24 cellular contexts compared by ENCODE assay signal in genomic region chr6:865846-866245, GRCh38.
"Had no signal": no experiment of that assay in that cellular context is flagged by ENCODE, and none has a peak within 500 bp of the region (broad histone marks: within the 10 kb centered on the region; RNA-seq: fewer than 3 reads in every experiment).

No MANE protein-coding gene starts in this region.

- ATAC-seq: heart right ventricle; left cardiac atrium; left lung; lower lobe of right lung; naive thymus-derived CD4-positive, alpha-beta T cell; right lobe of liver; stimulated activated naive B cell treated with anti-CD40 and anti-IgM and Interleukin-4, amounts not matched to agents 10 μg/mL and 1 μg/mL and 100 μg/mL, for 72 hours; stimulated activated naive CD8-positive, alpha-beta T cell treated with anti-CD3 and anti-CD28 coated beads, Interleukin-15, Interleukin-2, amounts not matched to agents 100 U/mL and 50 U/mL, for 24 hours had no signal

- H3K9ac ChIP-seq: parathyroid adenoma had no signal

- H3K27me3 ChIP-seq: hepatocyte, right atrium auricular region, right lobe of liver, upper lobe of right lung had no signal

- H3K9me3 ChIP-seq: heart right ventricle, left lung, lower lobe of right lung, neutrophil, right atrium auricular region, right lobe of liver, suprapubic skin, thoracic aorta, tibial artery, upper lobe of right lung had no signal

- H3K27ac ChIP-seq: heart right ventricle, hepatocyte, left lung, lower lobe of right lung, neutrophil, parathyroid adenoma, right atrium auricular region, right lobe of liver, suprapubic skin, thoracic aorta, tibial artery, upper lobe of right lung had no signal

- H3K4me3 ChIP-seq: heart right ventricle, hepatocyte, left lung, lower lobe of right lung, right atrium auricular region, right lobe of liver, suprapubic skin, thoracic aorta, tibial artery, upper lobe of right lung had no signal

- H3K4me2 ChIP-seq: hepatocyte had no signal

- H3K36me3 ChIP-seq: heart right ventricle, left lung, lower lobe of right lung, neutrophil, right atrium auricular region, right lobe of liver, suprapubic skin, thoracic aorta, tibial artery, upper lobe of right lung had no signal

- DNase-seq: heart right ventricle; kidney glomerular epithelial cell; left cardiac atrium; left lung; lower lobe of right lung; mammary epithelial cell; mesenchymal stem cell; naive thymus-derived CD4-positive, alpha-beta T cell; occipital lobe; right lobe of liver; stimulated activated CD4-positive, alpha-beta T cell treated with anti-CD3 and anti-CD28 coated beads, Interleukin-12 subunit alpha, Interleukin-12 subunit beta, amount 100 ng/mL, for 4 hours; stimulated activated CD4-positive, alpha-beta T cell treated with anti-CD3 and anti-CD28 coated beads, Interleukin-15, amount 100 ng/mL, for 24 hours; stimulated activated CD4-positive, alpha-beta T cell treated with anti-CD3 and anti-CD28 coated beads, Interleukin-2, amount 100 ng/mL, for 24 hours; stimulated activated CD4-positive, alpha-beta T cell treated with anti-CD3 and anti-CD28 coated beads, Interleukin-4, amount 100 ng/mL, for 1 hour; stimulated activated naive B cell treated with anti-CD40 and anti-IgM and Interleukin-4, amounts not matched to agents 10 μg/mL and 1 μg/mL and 100 μg/mL, for 72 hours; stimulated activated naive CD8-positive, alpha-beta T cell treated with anti-CD3 and anti-CD28 coated beads, Interleukin-15, Interleukin-2, amounts not matched to agents 100 U/mL and 50 U/mL, for 24 hours; tibial artery; upper lobe of right lung had no signal

- H3K79me2 ChIP-seq: hepatocyte, parathyroid adenoma had no signal

- H3K4me1 ChIP-seq: left lung, lower lobe of right lung, parathyroid adenoma, right atrium auricular region, right lobe of liver, suprapubic skin, tibial artery, upper lobe of right lung had no signal

- H2AFZ ChIP-seq: hepatocyte, parathyroid adenoma had no signal
